ENCODE assay signal across 17 cellular contexts in the genomic region with DNA sequence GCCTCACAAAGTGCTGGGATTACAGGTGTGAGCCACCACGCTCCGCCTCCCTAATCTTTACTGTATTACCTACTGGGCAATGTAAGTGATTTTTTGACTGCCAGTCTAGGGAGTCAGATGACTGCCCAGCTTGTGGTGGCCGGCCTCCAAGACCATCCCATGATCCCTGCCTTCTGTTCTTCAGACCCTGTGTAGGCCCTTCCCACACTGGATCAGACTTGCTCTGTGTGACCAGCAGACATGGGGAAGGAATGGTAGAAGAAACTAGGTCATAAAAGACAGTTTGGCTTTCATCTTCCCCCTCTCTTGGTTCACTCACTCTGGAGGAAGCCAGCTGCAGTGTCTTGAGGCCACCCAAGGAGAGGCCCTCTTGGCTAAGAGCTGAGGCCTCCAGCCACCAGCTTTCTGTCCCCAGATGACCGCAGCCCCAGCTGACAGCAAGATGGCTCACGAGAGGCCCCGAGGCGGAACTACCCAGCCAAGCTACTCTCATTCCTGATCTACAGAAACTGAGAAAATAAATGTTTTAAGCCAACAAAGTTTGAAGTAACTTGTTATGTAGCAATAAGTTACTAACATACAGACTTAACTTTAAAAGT. TPM values are rescaled to one million over a fixed set of nuclear protein-coding genes. Genes with fewer than 3 reads are reported as not detected.
DNase-seq lines count a peak whose midpoint lies in the region; ATAC-seq and TF ChIP-seq lines count a peak whose summit lies in the region.
"Had no signal": no experiment of that assay in that cellular context is flagged by ENCODE, and none has a peak within 500 bp of the region (broad histone marks: within the 10 kb centered on the region; RNA-seq: fewer than 3 reads in every experiment).

No MANE protein-coding gene starts in this region.

- H3K9me2 ChIP-seq in GM23338 (ENCODE audit: insufficient read depth), result no peaks in the 10 kb centered on the region

- in situ Hi-C loops in gastrocnemius medialis (cut with MboI; ENCODE audit: low sequenced_read_pairs in 4 of 4), result no loop called here

- peak overlapping the region; percentile 75 for H3K27ac Mint-ChIP-seq in GM23338
- H3K27ac Mint-ChIP-seq: dendritic cell treated with granulocyte-macrophage colony-stimulating factor and Interleukin-4, amounts not matched to agents 40 ng/mL and 50 ng/mL, for 4 days; type B pancreatic cell had no signal

- H3K9me3 ChIP-seq in SJSA1 (replicated peaks) (0 out of 2 replicates have a peak, but pooled peaks cover 4% of the 10 kb centered on the region), gastrocnemius medialis (no peaks in the 10 kb centered on the region)

- H3K4me1 Mint-ChIP-seq in GM23338, result peaks cover 4% of the 10 kb centered on the region; the same call in 2 of the 3 replicates

- H3K36me3 Mint-ChIP-seq in GM23338 (ENCODE audit: low read depth), result peaks cover 13% of the 10 kb centered on the region; the same call in 2 of the 3 replicates
- H3K36me3 Mint-ChIP-seq: type B pancreatic cell had no signal

- H3K36me3 ChIP-seq in GM23338 (ENCODE audit: insufficient read depth), result no peaks in the 10 kb centered on the region
- peaks cover 3% of the 10 kb centered on the region; the same call in 1 of the 2 replicates for H3K36me3 ChIP-seq in SJSA1
- no peaks in the 10 kb centered on the region for H3K36me3 ChIP-seq in gastrocnemius medialis

- H3K27me3 Mint-ChIP-seq in GM23338 (ENCODE audit: insufficient read depth, low read depth, poor library complexity), result peaks cover 12% of the 10 kb centered on the region
- H3K27me3 Mint-ChIP-seq: dendritic cell treated with granulocyte-macrophage colony-stimulating factor and Interleukin-4, amounts not matched to agents 40 ng/mL and 50 ng/mL, for 4 days; type B pancreatic cell had no signal

- no peak overlapping the region for H3K4me3 Mint-ChIP-seq in GM23338
- H3K4me3 Mint-ChIP-seq: dendritic cell treated with granulocyte-macrophage colony-stimulating factor and Interleukin-4, amounts not matched to agents 40 ng/mL and 50 ng/mL, for 4 days; type B pancreatic cell had no signal

- peaks cover 9% of the 10 kb centered on the region for H3K9me3 Mint-ChIP-seq in GM23338
- H3K9me3 Mint-ChIP-seq: dendritic cell treated with granulocyte-macrophage colony-stimulating factor and Interleukin-4, amounts not matched to agents 40 ng/mL and 50 ng/mL, for 4 days had no signal

- H3K4me3 ChIP-seq in GM23338 (no peak overlapping the region), SJSA1 (no peak overlapping the region), gastrocnemius medialis (no peak overlapping the region)

- no peak for ATAC-seq in GM23338
- ATAC-seq in left cardiac atrium, result peak; percentile 70 to 93
- peak; percentile 39 to 77 for ATAC-seq in gastrocnemius medialis
- ATAC-seq in GM21786 (IDR thresholded peaks at IDR 0.05; ENCODE audit: unreplicated experiment), result no peak

- H2AFZ ChIP-seq in GM23338, result no peak overlapping the region
- H2AFZ ChIP-seq: parathyroid adenoma had no signal

- H3K27ac ChIP-seq in GM23338 (ENCODE audit: low read depth) (no peak overlapping the region), SJSA1 (no peak overlapping the region), gastrocnemius medialis (peak overlapping the region in 2 of 4 donors; percentile 22 to 29)
- H3K27ac ChIP-seq: C4-2B, parathyroid adenoma had no signal

- no peak for TF ChIP-seq POLR2A in gastrocnemius medialis (IDR thresholded peaks at IDR 0.05)

- H3K27me3 ChIP-seq in GM23338 (ENCODE audit: insufficient read depth) (no peaks in the 10 kb centered on the region), SJSA1 (replicated peaks) (no peaks in the 10 kb centered on the region), gastrocnemius medialis (no peaks in the 10 kb centered on the region)

- H3K4me1 ChIP-seq in GM23338 (ENCODE audit: insufficient read depth), result peaks cover 4% of the 10 kb centered on the region; the same call in 1 of the 2 replicates
- peaks cover 23% of the 10 kb centered on the region for H3K4me1 ChIP-seq in SJSA1 (replicated peaks)
- peaks cover 0 to 1% of the 10 kb centered on the region in 2 donors for H3K4me1 ChIP-seq in gastrocnemius medialis
- H3K4me1 ChIP-seq: parathyroid adenoma had no signal

- no peaks in the 10 kb centered on the region for H4K20me1 ChIP-seq in GM23338 (replicated peaks; ENCODE audit: insufficient read depth)

- TF ChIP-seq CTCF in GM23338 (conservative IDR thresholded peaks at IDR 0.05; ENCODE audit: low read depth in 2 of 2) (no peak), gastrocnemius medialis (IDR thresholded peaks at IDR 0.05 in 4 of 5, conservative IDR thresholded peaks at IDR 0.05 in 1 of 5) (no peak)

- H3K4me2 ChIP-seq in GM23338, result no peak overlapping the region

- H3F3A ChIP-seq in GM23338 (replicated peaks; ENCODE audit: low read depth), result no peaks in the 10 kb centered on the region

- H3K79me2 ChIP-seq in GM23338 (replicated peaks; ENCODE audit: insufficient read depth), result no peaks in the 10 kb centered on the region
- H3K79me2 ChIP-seq: parathyroid adenoma had no signal

- intact Hi-C loops in left cardiac atrium (cut with DNase I), result no loop called here
- intact Hi-C loops in gastrocnemius medialis (cut with DNase I; ENCODE audit: low total_unique reads), result no loop called here

- no peak for DNase-seq in GM23338 (ENCODE audit: low spot score)
- peak; percentile 80 to 90 for DNase-seq in SJSA1 (ENCODE audit: low read depth in 1 of 2, low spot score in 2 of 2)
- peak; percentile 44 for DNase-seq in left cardiac atrium
- peak in 1 of 2 donors; percentile 44 for DNase-seq in gastrocnemius medialis
- DNase-seq in NCI-H1105 treated with DMSO at 0.1 percent for 48 hours (lab: John Stamatoyannopoulos, UW), result no peak
- no peak for DNase-seq in GDM1 (lab: John Stamatoyannopoulos, UW)
- no peak for DNase-seq in NCI-H146 (lab: John Stamatoyannopoulos, UW)
- DNase-seq: activated CD4-positive, alpha-beta T cell treated with anti-CD3 and anti-CD28 coated beads, Interleukin-2, amount 50 U/mL, for 48 hours; amygdala; DMS79; NCI-H1417; NCI-H524 treated with DMSO at 0.1 percent for 48 hours had no signal

TF ChIP-seq in GM23338, 12 proteins besides CTCF, POLR2A, EP300 and RAD21 (continues in another document):
- TF ChIP-seq EZH2phosphoT487 (IDR thresholded peaks at IDR 0.05; ENCODE audit: unreplicated experiment) (no peak), STAT1 (IDR thresholded peaks at IDR 0.05; ENCODE audit: unreplicated experiment) (no peak), ETS1 (IDR thresholded peaks at IDR 0.05) (no peak), NANOG (IDR thresholded peaks at IDR 0.05; ENCODE audit: borderline replicate concordance) (no peak), JUNB (IDR thresholded peaks at IDR 0.05; ENCODE audit: unreplicated experiment) (no peak), ZNF114 (CRISPR knock-in tag; IDR thresholded peaks at IDR 0.05) (no peak)

RNA-seq across cellular contexts. Expression of gene CBR3, which starts 14.5 kb away (rescaled TPM):
- 4.0 and 4.6 TPM in 2 replicates for total RNA-seq in GM23338 (2014; rRNA removed; shearing (Covaris generic))
- polyA plus RNA-seq in GM23338 (2016; fragmentation: Nextera tagmentation; extraction: Ambion mirVana), result 8.2 and 8.7 TPM in 2 replicates
- total RNA-seq in SJSA1 (2014; rRNA removed; shearing (Covaris generic)), result 22.0 and 30.0 TPM in 2 replicates
- total RNA-seq in left cardiac atrium, result 1 to 10 TPM; 4.9 to 7.5 TPM
- total RNA-seq in gastrocnemius medialis, result 1 to 10 TPM in 3 of 4 donors, under 1 TPM in 1; 0.80 to 2.9 (median 1.8) TPM

RNA-seq across cellular contexts. Expression of gene DOP1B, which starts 36.2 kb away (rescaled TPM):
- total RNA-seq in GM23338 (2014; rRNA removed; shearing (Covaris generic)), result 9.9 and 18.0 TPM in 2 replicates
- polyA plus RNA-seq in GM23338 (2016; fragmentation: Nextera tagmentation; extraction: Ambion mirVana), result 2.8 and 4.9 TPM in 2 replicates
- total RNA-seq in SJSA1 (2014; rRNA removed; shearing (Covaris generic)), result 1.4 and 5.7 TPM in 2 replicates
- total RNA-seq in left cardiac atrium, result 1 to 10 TPM; 6.5 to 7.0 TPM
- total RNA-seq in gastrocnemius medialis, result 10 to 100 TPM; 10.4 to 16.5 (median 13.5) TPM

RNA-seq across cellular contexts. Expression of gene CBR1, which starts 50.6 kb away (rescaled TPM):
- total RNA-seq in GM23338 (2014; rRNA removed; shearing (Covaris generic)), result 487 and 499 TPM in 2 replicates
- 273 and 285 TPM in 2 replicates for polyA plus RNA-seq in GM23338 (2016; fragmentation: Nextera tagmentation; extraction: Ambion mirVana)
- 105 and 169 TPM in 2 replicates for total RNA-seq in SJSA1 (2014; rRNA removed; shearing (Covaris generic))
- total RNA-seq in left cardiac atrium, result 10 to 100 TPM; 25.3 to 34.8 TPM
- total RNA-seq in gastrocnemius medialis, result 10 to 100 TPM; 44.8 to 73.9 (median 66.4) TPM

Comparison
In these comparisons a context has a peak if more than half of its experiments do, and no peak if none do; other contexts are left out.
1. ATAC-seq: peak in left cardiac atrium (2 of 2) and gastrocnemius medialis (2 of 2); none in GM23338 (single experiment) and GM21786 (single experiment).
2. DNase-seq: peak in SJSA1 (2 of 2) and left cardiac atrium (single experiment); none in GM23338 (single experiment), NCI-H1105 treated with DMSO at 0.1 percent for 48 hours (single experiment), GDM1 (single experiment) and NCI-H146 (single experiment).